In genomic region chr4:83231620-83232056, GRCh38 we compare ENCODE assay signal across 8 cellular contexts.
A peak's percentile ranks its signal among the peaks of the same experiment; 100 is the strongest.
DNase-seq lines count a peak whose midpoint lies in the region; ATAC-seq and TF ChIP-seq lines count a peak whose summit lies in the region.

No MANE protein-coding gene starts in this region.

- no peak for TF ChIP-seq CTCF in GM10248 (IDR thresholded peaks at IDR 0.05; ENCODE audit: control extremely low read depth, extremely low read depth, low read depth, missing control alignments)
- TF ChIP-seq CTCF in GM10266 (IDR thresholded peaks at IDR 0.05; ENCODE audit: control insufficient read depth, insufficient read depth, low read depth, missing control alignments): no peak

- H3K4me3 Mint-ChIP-seq in effector memory CD8-positive, alpha-beta T cell: peak overlapping the region; percentile 39 to 41

- CTCF ChIA-PET in GM10248 (lab: Yijun Ruan, JAX): no interaction called here

- peak overlapping the region; percentile 38 to 46 for H3K27ac Mint-ChIP-seq in effector memory CD8-positive, alpha-beta T cell

- in situ Hi-C loops in KBM-7 (cut with MboI; ENCODE audit: low pct_unique_long_range_greater_than_20kb, low sequenced_read_pairs): no loop called here

- no peaks in the 10 kb centered on the region for H3K27me3 Mint-ChIP-seq in effector memory CD8-positive, alpha-beta T cell

- H3K4me1 Mint-ChIP-seq in effector memory CD8-positive, alpha-beta T cell (ENCODE audit: low read depth in 2 of 2): peaks cover 37 to 54% of the 10 kb centered on the region in 2 donors

- peaks cover 3% of the 10 kb centered on the region for H3K36me3 Mint-ChIP-seq in effector memory CD8-positive, alpha-beta T cell (ENCODE audit: insufficient read depth)

- peak; percentile 36 for DNase-seq in GM10248 (ENCODE audit: extremely low spot score)
- peak; percentile 71 for DNase-seq in KBM-7
- no peak for DNase-seq in effector memory CD8-positive, alpha-beta T cell
- DNase-seq in SW480 (ENCODE audit: low spot score): no peak
- no peak for DNase-seq in NCI-H1105 (lab: John Stamatoyannopoulos, UW)
- DNase-seq in GM10266 (ENCODE audit: extremely low spot score): no peak
- DNase-seq in NCI-H82 (lab: John Stamatoyannopoulos, UW): no peak

- POLR2A ChIA-PET in GM10248 (lab: Yijun Ruan, JAX): no interaction called here

- peak; percentile 64 for ATAC-seq in GM21529 (IDR thresholded peaks at IDR 0.05; ENCODE audit: unreplicated experiment)
- ATAC-seq in effector memory CD8-positive, alpha-beta T cell (replicated peaks): peak; percentile 82

- H3K9me3 Mint-ChIP-seq in effector memory CD8-positive, alpha-beta T cell: no peaks in the 10 kb centered on the region

Comparison
In these comparisons a context has a peak if more than half of its experiments do, and no peak if none do; other contexts are left out.
1. DNase-seq: peak in GM10248 (single experiment) and KBM-7 (single experiment); none in effector memory CD8-positive, alpha-beta T cell (0 of 3), SW480 (single experiment), NCI-H1105 (single experiment), GM10266 (single experiment) and NCI-H82 (single experiment).